In the genomic region with DNA sequence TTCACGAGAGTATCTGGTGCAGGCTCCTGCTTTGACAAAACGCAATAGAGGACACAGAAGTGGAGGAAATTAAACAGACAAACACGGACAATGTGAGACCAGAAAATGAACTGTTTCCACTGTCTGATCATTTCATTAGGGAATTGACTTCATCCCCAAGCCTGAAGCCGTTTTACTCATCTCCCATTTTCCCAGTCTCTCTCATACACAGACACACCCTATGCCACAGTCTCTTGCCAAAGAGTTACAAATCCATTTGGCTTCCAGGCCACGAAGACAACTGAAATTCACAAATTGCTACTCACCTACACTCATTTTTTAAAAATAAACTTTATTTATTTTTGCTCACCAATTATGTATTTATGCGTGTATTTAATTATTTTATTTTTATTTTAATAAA, we compare ENCODE assay signal across 31 cellular contexts.
DNase-seq lines count a peak whose midpoint lies in the region; ATAC-seq and TF ChIP-seq lines count a peak whose summit lies in the region.
"Had no signal": no experiment of that assay in that cellular context is flagged by ENCODE, and none has a peak within 500 bp of the region (broad histone marks: within the 10 kb centered on the region; RNA-seq: fewer than 3 reads in every experiment).

No MANE protein-coding gene starts in this region.

- peaks cover 12% of the 10 kb centered on the region for H3K4me1 ChIP-seq in ACC112 (ENCODE audit: control insufficient read depth, insufficient read depth, low read length, unreplicated experiment)
- H3K4me1 ChIP-seq: A549, ascending aorta, BE2C, parathyroid adenoma, spleen had no signal

- ATAC-seq in HG02759 (IDR thresholded peaks at IDR 0.05; ENCODE audit: unreplicated experiment): no peak
- ATAC-seq: A549; activated naive CD4-positive, alpha-beta T cell treated with anti-CD3 and anti-CD28 coated beads, Interleukin-2, amount 50 U/mL, for 72 hours; CD8-positive, alpha-beta T cell; esophagus mucosa; GM12878; HCT116 had no signal

- DNase-seq in GM04504 (ENCODE audit: low read depth): peak; percentile 38
- DNase-seq in epithelial cell of esophagus (ENCODE audit: low read depth): peak; percentile 83
- peak; percentile 55 for DNase-seq in myocyte (ENCODE audit: low read depth)
- DNase-seq in stimulated activated CD4-positive, alpha-beta T cell treated with anti-CD3 and anti-CD28 coated beads, Interleukin-2, amount 100 ng/mL, for 24 hours: no peak
- DNase-seq in putamen (ENCODE audit: low spot score): no peak
- DNase-seq in effector CD8-positive, alpha-beta T cell (lab: John Stamatoyannopoulos, UW): no peak
- DNase-seq: activated CD4-positive, alpha-beta T cell treated with anti-CD3 and anti-CD28 coated beads, Interleukin-2, amount 10 ng/mL, durations not matched to agents 7 days and 5 days; BE2C; CD8-positive, alpha-beta T cell; central memory CD4-positive, alpha-beta T cell; Karpas-422; mesendoderm; NCI-H1436; NCI-H2081 treated with DMSO at 0.1 percent for 48 hours; NCI-H2227 treated with DMSO at 0.1 percent for 48 hours; NK-92 treated with Interleukin-12 subunit alpha and Interleukin-12 subunit beta, amount 100 ng/mL, for 24 hours; PC-9; SHP77 treated with DMSO at 0.1 percent for 48 hours; spleen; stimulated activated CD8-positive, alpha-beta memory T cell treated with anti-CD3 and anti-CD28 coated beads, Interleukin-4, amount 100 ng/mL, for 48 hours; T-helper 9 cell; WERI-Rb-1 had no signal

- peak overlapping the region; percentile 4 for H2AFZ ChIP-seq in ACC112 (ENCODE audit: low read length, unreplicated experiment)
- H2AFZ ChIP-seq: parathyroid adenoma, PC-9 had no signal

- H3K36me3 ChIP-seq in ACC112 (ENCODE audit: insufficient read depth, low read length): peaks cover 7% of the 10 kb centered on the region; the same call in 1 of the 2 replicates
- H3K36me3 ChIP-seq: ascending aorta, BE2C, spleen, WERI-Rb-1 had no signal

- TF ChIP-seq CTCF in epithelial cell of esophagus (IDR thresholded peaks at IDR 0.05; ENCODE audit: insufficient read depth, low read depth, low read length, missing control alignments): no peak

- no peaks in the 10 kb centered on the region for H3K27me3 ChIP-seq in ACC112 (ENCODE audit: insufficient read depth, low read length)
- H3K27me3 ChIP-seq: ascending aorta, BE2C, spleen had no signal

- no peak overlapping the region for H3K4me3 ChIP-seq in ACC112 (ENCODE audit: low read depth, low read length)
- H3K4me3 ChIP-seq in epithelial cell of esophagus (ENCODE audit: low read length): no peak overlapping the region
- H3K4me3 ChIP-seq: A549, ascending aorta, GM12878, PC-9, spleen had no signal

- peak overlapping the region; percentile 51 for H3K27ac ChIP-seq in ACC112 (ENCODE audit: low read depth, low read length)
- H3K27ac ChIP-seq: A549, ascending aorta, parathyroid adenoma, PC-9, spleen, WERI-Rb-1 had no signal

- no peaks in the 10 kb centered on the region for H3K79me2 ChIP-seq in ACC112 (ENCODE audit: control insufficient read depth, insufficient read depth, low read length, unreplicated experiment)
- H3K79me2 ChIP-seq: parathyroid adenoma had no signal

Comparison
In these comparisons a context has a peak if more than half of its experiments do, and no peak if none do; other contexts are left out.
1. DNase-seq: peak in GM04504 (single experiment), epithelial cell of esophagus (single experiment) and myocyte (single experiment); none in stimulated activated CD4-positive, alpha-beta T cell treated with anti-CD3 and anti-CD28 coated beads, Interleukin-2, amount 100 ng/mL, for 24 hours (0 of 2), putamen (single experiment) and effector CD8-positive, alpha-beta T cell (single experiment).